Comparison of ENCODE assay signal across 7 cellular contexts in the genomic region with DNA sequence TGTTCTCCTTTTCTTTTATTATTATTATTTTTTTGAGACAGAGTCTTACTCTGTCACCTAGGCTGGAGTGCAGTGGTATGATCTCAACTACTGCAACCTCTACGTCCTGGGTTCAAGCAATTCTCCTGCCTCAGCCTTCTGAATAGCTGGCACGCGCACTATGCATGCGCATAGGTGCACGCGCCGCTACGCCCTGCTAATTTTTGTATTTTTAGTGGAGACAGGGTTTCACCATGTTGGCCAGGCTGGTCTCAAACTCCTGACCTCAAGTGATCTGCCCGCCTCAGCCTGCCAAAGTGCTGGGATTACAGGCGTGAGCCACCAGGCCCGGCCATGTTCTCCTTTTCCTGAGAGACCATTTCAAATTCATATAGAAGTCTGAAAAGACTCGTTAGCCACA. TPM values are rescaled to one million over a fixed set of nuclear protein-coding genes. Genes with fewer than 3 reads are reported as not detected.
"Had no signal": no experiment of that assay in that cellular context is flagged by ENCODE, and none has a peak within 500 bp of the region (broad histone marks: within the 10 kb centered on the region; RNA-seq: fewer than 3 reads in every experiment).

No MANE protein-coding gene starts in this region.

RNA-seq across cellular contexts. Expression of a gene that starts 0.7 kb away (rescaled TPM):
- total RNA-seq: GM23248, GM23338, H1, H4, H7, H9, HFFc6 had no signal
- polyA plus RNA-seq: GM23248, GM23338, H1 had no signal

RNA-seq across cellular contexts. Expression of a gene that starts 55.7 kb away (rescaled TPM):
- total RNA-seq: GM23248, GM23338, H1, H7, H9, HFFc6 had no signal
- polyA plus RNA-seq: GM23248, GM23338, H1 had no signal
